ENCODE assay signal across 8 cellular contexts in genomic region chr10:3467052-3467906, GRCh38.
DNase-seq lines count a peak whose midpoint lies in the region; TF ChIP-seq lines count a peak whose summit lies in the region.

No MANE protein-coding gene starts in this region.

- WGBS in HUES64: 81% methylated on average over 23 of the region's 23 CpGs

- peak; percentile 94 for DNase-seq in ACHN
- peak; percentile 98 for DNase-seq in astrocyte of the cerebellum (ENCODE audit: low read depth)
- DNase-seq in iris pigment epithelial cell (ENCODE audit: low read depth): peak; percentile 96
- no peak for DNase-seq in cortex of kidney (lab: John Stamatoyannopoulos, UW)
- no peak for DNase-seq in NCI-H2107 treated with DMSO at 0.1 percent for 48 hours (lab: John Stamatoyannopoulos, UW; ENCODE audit: unreplicated experiment)
- no peak for DNase-seq in DMS79 treated with DMSO at 0.1 percent for 48 hours (lab: John Stamatoyannopoulos, UW)

- H3K27me3 ChIP-seq in HUES64 (ENCODE audit: insufficient read depth, low read length) (no peaks in the 10 kb centered on the region), stomach smooth muscle (ENCODE audit: control insufficient read depth in 1 of 2, insufficient read depth in 2 of 2, low read length in 2 of 2) (no peaks in the 10 kb centered on the region)

- in situ Hi-C loops in ACHN (cut with HindIII; ENCODE audit: low pct_ligation_motif_present, low pct_unique_long_range_greater_than_20kb, low sequenced_read_pairs): no loop called here
- in situ Hi-C loops in astrocyte of the cerebellum (cut with HindIII; ENCODE audit: low sequenced_read_pairs): no loop called here

- H3K36me3 ChIP-seq in HUES64 (ENCODE audit: insufficient read depth, low read length): no peaks in the 10 kb centered on the region
- H3K36me3 ChIP-seq in stomach smooth muscle (ENCODE audit: control insufficient read depth in 2 of 2, insufficient read depth in 2 of 2, low read length in 2 of 2): no peaks in the 10 kb centered on the region

- H3K27ac ChIP-seq in HUES64 (ENCODE audit: low read depth, low read length) (no peak overlapping the region), stomach smooth muscle (ENCODE audit: low read length) (peak overlapping the region; percentile 60)

- H3K9me3 ChIP-seq in HUES64 (ENCODE audit: insufficient read depth, low read depth, low read length) (no peaks in the 10 kb centered on the region), stomach smooth muscle (ENCODE audit: control insufficient read depth in 2 of 2, low read length in 2 of 2) (no peaks in the 10 kb centered on the region)

- H3K9ac ChIP-seq in HUES64 (ENCODE audit: low read depth, low read length) (peak overlapping the region; percentile 1; the same call in 1 of the 2 replicates), stomach smooth muscle (ENCODE audit: low read length in 2 of 2) (no peak overlapping the region)

- peak; percentile 45 for TF ChIP-seq CTCF in astrocyte of the cerebellum (IDR thresholded peaks at IDR 0.05; ENCODE audit: low read depth, low read length, missing control alignments)

- H3K4me1 ChIP-seq in HUES64 (ENCODE audit: insufficient read depth, low read length) (peaks cover 26% of the 10 kb centered on the region; the same call in 1 of the 2 replicates), stomach smooth muscle (ENCODE audit: control insufficient read depth, insufficient read depth, low read length) (peaks cover 29% of the 10 kb centered on the region)

- H3K4me3 ChIP-seq in HUES64 (ENCODE audit: low read length): no peak overlapping the region
- H3K4me3 ChIP-seq in astrocyte of the cerebellum (ENCODE audit: low read depth, low read length): peak overlapping the region; percentile 15
- peak overlapping the region in 1 of 2 donors; percentile 29 for H3K4me3 ChIP-seq in stomach smooth muscle (ENCODE audit: low read length in 2 of 2)

Comparison
In these comparisons a context has a peak if more than half of its experiments do, and no peak if none do; other contexts are left out.
1. DNase-seq: peak in ACHN (single experiment), astrocyte of the cerebellum (single experiment) and iris pigment epithelial cell (single experiment); none in cortex of kidney (single experiment), NCI-H2107 treated with DMSO at 0.1 percent for 48 hours (single experiment) and DMS79 treated with DMSO at 0.1 percent for 48 hours (single experiment).